In the genomic region with DNA sequence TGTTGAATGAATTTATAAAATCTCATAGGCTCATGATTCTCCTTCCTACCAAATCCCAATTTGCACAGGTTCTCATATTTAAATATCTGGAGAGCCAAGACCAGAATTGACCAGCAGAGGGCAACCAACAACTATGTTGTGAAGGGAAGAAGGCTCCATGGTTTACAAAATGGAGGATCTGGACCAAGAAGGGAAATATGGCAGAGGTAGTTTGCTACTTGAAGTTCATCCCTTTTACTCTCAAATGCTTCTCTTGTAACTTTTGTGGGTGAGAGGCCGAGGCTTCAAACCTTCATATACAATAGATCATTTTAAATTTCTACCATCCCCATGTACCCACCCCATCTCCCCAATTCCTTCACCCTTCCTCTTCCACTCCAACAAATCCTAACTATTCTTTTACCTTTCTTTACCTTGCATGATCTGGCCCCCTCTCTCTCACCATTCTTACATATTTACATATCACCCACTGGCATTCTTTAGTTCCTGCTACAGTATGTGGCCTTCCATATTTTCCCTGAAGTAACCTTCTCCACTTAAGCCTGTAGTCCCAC, we compare ENCODE assay signal across 1 cellular context.
TF ChIP-seq lines count a peak whose summit lies in the region.

No MANE protein-coding gene starts in this region.

TF ChIP-seq in IMR-90, 13 proteins besides CTCF, POLR2A, EP300 and RAD21 (continued from another document):
- TF ChIP-seq FOS (IDR thresholded peaks at IDR 0.05; ENCODE audit: low read depth, low read length) = no peak
